ENCODE assay signal across 7 cellular contexts in the genomic region with DNA sequence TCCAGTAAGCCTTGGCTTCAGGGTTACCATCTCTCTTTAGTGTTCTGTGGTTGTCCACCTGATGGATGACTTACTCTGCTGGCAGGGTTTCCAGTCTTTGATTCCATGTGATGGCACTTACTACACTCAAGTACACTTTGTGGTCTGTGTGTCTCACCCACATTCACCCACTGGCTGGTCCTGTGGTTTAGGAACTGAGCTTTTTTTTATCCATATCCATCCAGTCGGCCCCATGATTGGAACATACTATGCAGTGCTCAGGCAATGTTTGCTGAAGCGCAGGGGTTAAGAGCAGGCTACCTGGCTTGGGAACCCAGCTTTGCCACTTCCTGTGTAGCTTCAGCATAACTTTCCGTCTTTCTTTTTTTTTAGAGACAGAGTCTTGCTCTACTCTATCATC. TPM values are rescaled to one million over a fixed set of nuclear protein-coding genes. Genes with fewer than 3 reads are reported as not detected.
DNase-seq lines count a peak whose midpoint lies in the region; ATAC-seq and TF ChIP-seq lines count a peak whose summit lies in the region.
"Had no signal": no experiment of that assay in that cellular context is flagged by ENCODE, and none has a peak within 500 bp of the region (broad histone marks: within the 10 kb centered on the region; RNA-seq: fewer than 3 reads in every experiment).

No MANE protein-coding gene starts in this region.

- no peaks in the 10 kb centered on the region for H3K27me3 Mint-ChIP-seq in activated CD4-positive, alpha-beta T cell treated with anti-CD3 and anti-CD28 coated beads for 36 hours
- H3K27me3 Mint-ChIP-seq in chondrocyte (ENCODE audit: low read depth) (no peaks in the 10 kb centered on the region), CD14-positive monocyte (ENCODE audit: low read depth in 3 of 3) (peaks cover 2 to 8% (median 6%) of the 10 kb centered on the region in 3 donors)

- TF ChIP-seq CTCF in HEK293 (tag by site-specific recombination; IDR thresholded peaks at IDR 0.05) = no peak
- no peak for TF ChIP-seq CTCF in chondrocyte (IDR thresholded peaks at IDR 0.05)
- TF ChIP-seq CTCF in CD14-positive monocyte (IDR thresholded peaks at IDR 0.05) = no peak

- no peaks in the 10 kb centered on the region for H3K9me3 ChIP-seq in HEK293 (ENCODE audit: control insufficient read depth, insufficient read depth, low read depth, low read length)

- ATAC-seq in activated CD4-positive, alpha-beta T cell treated with anti-CD3 and anti-CD28 coated beads for 36 hours = peak; percentile 17
- ATAC-seq: Panc1 had no signal

- CTCF ChIA-PET in HEK293 (lab: Yijun Ruan, JAX) = interaction anchor here (0.9 kb wide), 1 partner anchor 34 kb away, joined by 4 read pairs; no protein-coding TSS in a partner anchor
- CTCF ChIA-PET in activated CD4-positive, alpha-beta T cell treated with anti-CD3 and anti-CD28 coated beads for 36 hours (lab: Charles Lee) = interaction anchor here (0.6 to 4.3 kb wide), 6 partner anchors 17 to 284 kb away, joined by 3 to 23 read pairs (median 3); no protein-coding TSS in a partner anchor

- no peak overlapping the region for H3K4me3 ChIP-seq in HEK293 (ENCODE audit: low read depth, low read length)

- intact Hi-C loops in activated CD4-positive, alpha-beta T cell treated with anti-CD3 and anti-CD28 coated beads for 36 hours (cut with DNase I, micrococcal nuclease) = loop anchor here (1.0 to 5.0 kb wide), 4 partner anchors 18 to 70 kb away; a partner anchor contains a TSS
- intact Hi-C loops in CD14-positive monocyte (cut with micrococcal nuclease) = loop anchor here in 1 of 2 donors (10.0 kb wide), 1 partner anchor 268 kb away; a partner anchor contains a TSS

- H3K4me3 Mint-ChIP-seq in activated CD4-positive, alpha-beta T cell treated with anti-CD3 and anti-CD28 coated beads for 36 hours = peak overlapping the region; percentile 30
- H3K4me3 Mint-ChIP-seq in chondrocyte (ENCODE audit: unreplicated experiment) (no peak overlapping the region), CD14-positive monocyte (no peak overlapping the region)

- POLR2A ChIA-PET in HEK293 (lab: Yijun Ruan, JAX) = interaction anchor here (0.6 to 4.8 kb wide), 3 partner anchors 11 to 274 kb away, joined by 3 to 107 read pairs (median 5); no protein-coding TSS in a partner anchor
- POLR2A ChIA-PET in activated CD4-positive, alpha-beta T cell treated with anti-CD3 and anti-CD28 coated beads for 36 hours (lab: Charles Lee) = interaction anchor here (0.7 to 1.9 kb wide), 4 partner anchors 9 to 81 kb away, joined by 3 to 15 read pairs (median 4); no protein-coding TSS in a partner anchor

- no peaks in the 10 kb centered on the region for H3K9me3 Mint-ChIP-seq in activated CD4-positive, alpha-beta T cell treated with anti-CD3 and anti-CD28 coated beads for 36 hours (ENCODE audit: low read depth)
- H3K9me3 Mint-ChIP-seq in chondrocyte (ENCODE audit: low read depth) = no peaks in the 10 kb centered on the region
- H3K9me3 Mint-ChIP-seq in CD14-positive monocyte = peaks cover 0 to 3% (median 0%) of the 10 kb centered on the region in 7 donors

- H3K36me3 Mint-ChIP-seq in activated CD4-positive, alpha-beta T cell treated with anti-CD3 and anti-CD28 coated beads for 36 hours (ENCODE audit: low read depth) = peaks cover 20% of the 10 kb centered on the region
- peaks cover 5% of the 10 kb centered on the region for H3K36me3 Mint-ChIP-seq in chondrocyte (ENCODE audit: low read depth)
- H3K36me3 Mint-ChIP-seq in CD14-positive monocyte = peaks cover 1 to 2% of the 10 kb centered on the region in 2 donors

- peak overlapping the region; percentile 83 for H3K27ac Mint-ChIP-seq in activated CD4-positive, alpha-beta T cell treated with anti-CD3 and anti-CD28 coated beads for 36 hours
- H3K27ac Mint-ChIP-seq in chondrocyte (ENCODE audit: unreplicated experiment) (no peak overlapping the region), CD14-positive monocyte (peak overlapping the region in 1 of 7 donors; percentile 6)

- peaks cover 0 to 14% of the 10 kb centered on the region in 2 experiments; a peak in 1 of 3 replicates for H3K36me3 ChIP-seq in HEK293 (ENCODE audit: control insufficient read depth in 2 of 2, insufficient read depth in 1 of 2, low read length in 2 of 2)

- H3K27ac ChIP-seq in HEK293 (ENCODE audit: extremely low read depth, low read depth, low read length) = no peak overlapping the region

- peak; percentile 77 for DNase-seq in activated CD4-positive, alpha-beta T cell treated with anti-CD3 and anti-CD28 coated beads for 36 hours
- DNase-seq in kidney tubule cell (ENCODE audit: low spot score) = peak; percentile 92
- DNase-seq in NCI-H748 (lab: John Stamatoyannopoulos, UW; ENCODE audit: unreplicated experiment) = no peak
- no peak for DNase-seq in chondrocyte (ENCODE audit: low spot score)
- no peak for DNase-seq in CD14-positive monocyte (ENCODE audit: low spot score)

- peaks cover 25% of the 10 kb centered on the region for H3K4me1 Mint-ChIP-seq in activated CD4-positive, alpha-beta T cell treated with anti-CD3 and anti-CD28 coated beads for 36 hours
- H3K4me1 Mint-ChIP-seq in chondrocyte (ENCODE audit: low read depth) (peaks cover 18% of the 10 kb centered on the region), CD14-positive monocyte (peaks cover 26% of the 10 kb centered on the region)

- H3K4me1 ChIP-seq in HEK293 (ENCODE audit: control insufficient read depth, insufficient read depth, low read length) = no peaks in the 10 kb centered on the region

TF ChIP-seq in HEK293, 187 proteins besides CTCF, POLR2A, EP300 and RAD21:
- no peak for TF ChIP-seq ZNF621 (tag by site-specific recombination; IDR thresholded peaks at IDR 0.05)
- TF ChIP-seq, protein P1, sequence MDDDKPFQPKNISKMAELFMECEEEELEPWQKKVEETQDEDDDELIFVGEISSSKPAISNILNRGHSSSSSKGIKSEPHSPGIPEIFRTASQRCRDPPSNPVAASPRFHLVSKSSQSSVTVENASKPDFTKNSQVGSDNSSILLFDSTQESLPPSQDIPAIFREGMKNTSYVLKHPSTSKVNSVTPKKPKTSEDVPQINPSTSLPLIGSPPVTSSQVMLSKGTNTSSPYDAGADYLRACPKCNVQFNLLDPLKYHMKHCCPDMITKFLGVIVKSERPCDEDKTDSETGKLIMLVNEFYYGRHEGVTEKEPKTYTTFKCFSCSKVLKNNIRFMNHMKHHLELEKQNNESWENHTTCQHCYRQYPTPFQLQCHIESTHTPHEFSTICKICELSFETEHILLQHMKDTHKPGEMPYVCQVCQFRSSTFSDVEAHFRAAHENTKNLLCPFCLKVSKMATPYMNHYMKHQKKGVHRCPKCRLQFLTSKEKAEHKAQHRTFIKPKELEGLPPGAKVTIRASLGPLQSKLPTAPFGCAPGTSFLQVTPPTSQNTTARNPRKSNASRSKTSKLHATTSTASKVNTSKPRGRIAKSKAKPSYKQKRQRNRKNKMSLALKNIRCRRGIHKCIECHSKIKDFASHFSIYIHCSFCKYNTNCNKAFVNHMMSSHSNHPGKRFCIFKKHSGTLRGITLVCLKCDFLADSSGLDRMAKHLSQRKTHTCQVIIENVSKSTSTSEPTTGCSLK (tag by site-specific recombination; IDR thresholded peaks at IDR 0.05) = no peak
- peak; percentile 35 for TF ChIP-seq ZNF600 (tag by site-specific recombination; IDR thresholded peaks at IDR 0.05)
- no peak for TF ChIP-seq HOXC10 (CRISPR knock-in tag; IDR thresholded peaks at IDR 0.05)
- no peak for TF ChIP-seq ZNF19 (tag by site-specific recombination; IDR thresholded peaks at IDR 0.05; ENCODE audit: low read depth)
- TF ChIP-seq ZNF530 (tag by site-specific recombination; IDR thresholded peaks at IDR 0.05; ENCODE audit: low read depth) = no peak
- peak; percentile 50; the same call in 1 of the 2 replicates for TF ChIP-seq EGR2 (tag by site-specific recombination; IDR thresholded peaks at IDR 0.05; ENCODE audit: low read depth)
- no peak for TF ChIP-seq ZNF335 (tag by site-specific recombination; conservative IDR thresholded peaks at IDR 0.05)
- TF ChIP-seq ZBTB20 (tag by site-specific recombination; IDR thresholded peaks at IDR 0.05) = peak; percentile 35; the same call in 1 of the 2 replicates
- no peak for TF ChIP-seq ZSCAN16 (tag by site-specific recombination; IDR thresholded peaks at IDR 0.05)
- TF ChIP-seq, protein P2, sequence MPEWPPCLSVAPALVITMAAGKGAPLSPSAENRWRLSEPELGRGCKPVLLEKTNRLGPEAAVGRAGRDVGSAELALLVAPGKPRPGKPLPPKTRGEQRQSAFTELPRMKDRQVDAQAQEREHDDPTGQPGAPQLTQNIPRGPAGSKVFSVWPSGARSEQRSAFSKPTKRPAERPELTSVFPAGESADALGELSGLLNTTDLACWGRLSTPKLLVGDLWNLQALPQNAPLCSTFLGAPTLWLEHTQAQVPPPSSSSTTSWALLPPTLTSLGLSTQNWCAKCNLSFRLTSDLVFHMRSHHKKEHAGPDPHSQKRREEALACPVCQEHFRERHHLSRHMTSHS (tag by site-specific recombination; IDR thresholded peaks at IDR 0.05) = no peak
- TF ChIP-seq, protein P3, sequence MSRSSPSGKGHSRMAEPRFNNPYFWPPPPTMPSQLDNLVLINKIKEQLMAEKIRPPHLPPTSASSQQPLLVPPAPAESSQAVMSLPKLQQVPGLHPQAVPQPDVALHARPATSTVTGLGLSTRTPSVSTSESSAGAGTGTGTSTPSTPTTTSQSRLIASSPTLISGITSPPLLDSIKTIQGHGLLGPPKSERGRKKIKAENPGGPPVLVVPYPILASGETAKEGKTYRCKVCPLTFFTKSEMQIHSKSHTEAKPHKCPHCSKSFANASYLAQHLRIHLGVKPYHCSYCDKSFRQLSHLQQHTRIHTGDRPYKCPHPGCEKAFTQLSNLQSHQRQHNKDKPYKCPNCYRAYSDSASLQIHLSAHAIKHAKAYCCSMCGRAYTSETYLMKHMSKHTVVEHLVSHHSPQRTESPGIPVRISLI (tag by site-specific recombination; IDR thresholded peaks at IDR 0.05) = no peak
TF ChIP-seq in HEK293: peak in this region for 3.

RNA-seq across cellular contexts. Expression of a gene that starts 2.8 kb away (rescaled TPM):
- 100 to 1,000 TPM; 647 to 648 TPM for total RNA-seq in activated CD4-positive, alpha-beta T cell treated with anti-CD3 and anti-CD28 coated beads for 36 hours
- 226 to 414 TPM (median 231 TPM) in 3 replicates for total RNA-seq in chondrocyte
- polyA plus RNA-seq in CD14-positive monocyte = 10 to 100 TPM; 54.9 to 78.5 TPM

RNA-seq across cellular contexts. Expression of a gene that starts 25.4 kb away (rescaled TPM):
- 1 to 10 TPM; 5.7 TPM for total RNA-seq in activated CD4-positive, alpha-beta T cell treated with anti-CD3 and anti-CD28 coated beads for 36 hours
- 2.7 to 2.9 TPM (median 2.8 TPM) in 3 replicates for total RNA-seq in chondrocyte
- polyA plus RNA-seq in CD14-positive monocyte = 100 to 1,000 TPM; 374 to 400 TPM

RNA-seq across cellular contexts. Expression of a gene that starts 27.3 kb away (rescaled TPM):
- under 1 TPM; 0.26 to 0.43 TPM for total RNA-seq in activated CD4-positive, alpha-beta T cell treated with anti-CD3 and anti-CD28 coated beads for 36 hours
- 0.35 to 0.39 TPM in 2 of 3 replicates, not detected in the other for total RNA-seq in chondrocyte
- polyA plus RNA-seq in CD14-positive monocyte = 1 to 10 TPM; 3.1 to 4.2 TPM

RNA-seq across cellular contexts. Expression of a gene that starts 36.8 kb away (rescaled TPM):
- total RNA-seq in activated CD4-positive, alpha-beta T cell treated with anti-CD3 and anti-CD28 coated beads for 36 hours = under 1 TPM in 1 of 2 experiments, not detected in 1; 0.04 TPM
- total RNA-seq in chondrocyte = not detected in 3 replicates
- not detected for polyA plus RNA-seq in CD14-positive monocyte

RNA-seq across cellular contexts. Expression of a gene that starts 39.8 kb away (rescaled TPM):
- total RNA-seq in activated CD4-positive, alpha-beta T cell treated with anti-CD3 and anti-CD28 coated beads for 36 hours = not detected
- not detected in 3 replicates for total RNA-seq in chondrocyte
- not detected for polyA plus RNA-seq in CD14-positive monocyte

Comparison
In these comparisons a context has a peak if more than half of its experiments do, and no peak if none do; other contexts are left out.
1. DNase-seq: peak in activated CD4-positive, alpha-beta T cell treated with anti-CD3 and anti-CD28 coated beads for 36 hours (single experiment) and kidney tubule cell (single experiment); none in NCI-H748 (single experiment), chondrocyte (single experiment) and CD14-positive monocyte (single experiment).